In genomic region chr15:98668566-98669308, GRCh38 we compare ENCODE assay signal across 8 cellular contexts. TPM values are rescaled to one million over a fixed set of nuclear protein-coding genes. Genes with fewer than 3 reads are reported as not detected.
A peak's percentile ranks its signal among the peaks of the same experiment; 100 is the strongest.
DNase-seq lines count a peak whose midpoint lies in the region; ATAC-seq, FAIRE-seq and TF ChIP-seq lines count a peak whose summit lies in the region.

No MANE protein-coding gene starts in this region.

- DNase-seq in EL (peak; percentile 64), M059J (ENCODE audit: low read depth) (peak; percentile 45), adipocyte (ENCODE audit: low read depth) (peak; percentile 60), esophagus muscularis mucosa (ENCODE audit: extremely low spot score) (no peak), GM19239 (ENCODE audit: insufficient read length, low spot score) (no peak)

- peak overlapping the region; percentile 2 to 50 (median 26) for H3K27ac Mint-ChIP-seq in nephron

- no peaks in the 10 kb centered on the region for H3K9me3 Mint-ChIP-seq in nephron

- no peaks in the 10 kb centered on the region for H3K9me3 ChIP-seq in adipocyte (ENCODE audit: control insufficient read depth, low read length)
- no peaks in the 10 kb centered on the region for H3K9me3 ChIP-seq in esophagus muscularis mucosa

- H3K27me3 ChIP-seq in adipocyte (replicated peaks; ENCODE audit: control insufficient read depth, insufficient read depth, low read length) (no peaks in the 10 kb centered on the region), esophagus muscularis mucosa (no peaks in the 10 kb centered on the region)

- no peaks in the 10 kb centered on the region for H3K36me3 ChIP-seq in adipocyte (ENCODE audit: control insufficient read depth, insufficient read depth, low read length, severe bottlenecking)
- H3K36me3 ChIP-seq in esophagus muscularis mucosa, result no peaks in the 10 kb centered on the region

- H3K4me1 ChIP-seq in adipocyte (ENCODE audit: control insufficient read depth, insufficient read depth, low read length) (peaks cover 36% of the 10 kb centered on the region), esophagus muscularis mucosa (peaks cover 76 to 96% (median 86%) of the 10 kb centered on the region in 4 donors)

- no peaks in the 10 kb centered on the region for H3K36me3 Mint-ChIP-seq in nephron (ENCODE audit: low read depth)

- ATAC-seq in GM21423 (IDR thresholded peaks at IDR 0.05; ENCODE audit: unreplicated experiment) (no peak), GM21381 (IDR thresholded peaks at IDR 0.05; ENCODE audit: unreplicated experiment) (no peak)

- TF ChIP-seq EP300 in esophagus muscularis mucosa (IDR thresholded peaks at IDR 0.05), result no peak

- H3K9ac ChIP-seq in adipocyte (ENCODE audit: low read length), result peak overlapping the region; percentile 66

- no peak overlapping the region for H3K4me3 Mint-ChIP-seq in nephron

- no peaks in the 10 kb centered on the region for H3K27me3 Mint-ChIP-seq in nephron (ENCODE audit: low read depth)

- no peak overlapping the region for H3K27ac ChIP-seq in esophagus muscularis mucosa (replicated peaks in 1 of 4)

- 31% methylated on average over 9 of the region's 10 CpGs for WGBS in esophagus muscularis mucosa

- no peak for FAIRE-seq in GM19239 (lab: Jason Lieb, UNC)

- H3K4me1 Mint-ChIP-seq in nephron, result peaks cover 54% of the 10 kb centered on the region

- H3K4me3 ChIP-seq in adipocyte (ENCODE audit: low read length) (peak overlapping the region; percentile 58), esophagus muscularis mucosa (no peak overlapping the region)

- intact Hi-C loops in esophagus muscularis mucosa (cut with DNase I), result loop anchor here (5.0 kb wide), 1 partner anchor 64 kb away; no protein-coding TSS in a partner anchor

- no peak for TF ChIP-seq POLR2A in esophagus muscularis mucosa (IDR thresholded peaks at IDR 0.05; ENCODE audit: low read depth)

- no peak for TF ChIP-seq CTCF in nephron (IDR thresholded peaks at IDR 0.05; ENCODE audit: unreplicated experiment in 3 of 3)
- TF ChIP-seq CTCF in esophagus muscularis mucosa (IDR thresholded peaks at IDR 0.05), result no peak

RNA-seq across cellular contexts. Expression of gene IGF1R, which starts 20.4 kb away (rescaled TPM):
- total RNA-seq in M059J (2014; rRNA removed; shearing (Covaris generic)), result 4.9 and 8.1 TPM in 2 replicates
- total RNA-seq in esophagus muscularis mucosa, result 10 to 100 TPM; 33.6 to 95.3 (median 49.7) TPM

Comparison
In these comparisons a context has a peak if more than half of its experiments do, and no peak if none do; other contexts are left out.
1. DNase-seq: peak in EL (single experiment), M059J (single experiment) and adipocyte (single experiment); none in esophagus muscularis mucosa (single experiment) and GM19239 (single experiment).